8 cellular contexts compared by ENCODE assay signal in genomic region chr19:35644206-35644986, GRCh38. TPM values are rescaled to one million over a fixed set of nuclear protein-coding genes. Genes with fewer than 3 reads are reported as not detected.
A peak's percentile ranks its signal among the peaks of the same experiment; 100 is the strongest.
DNase-seq lines count a peak whose midpoint lies in the region; ATAC-seq and TF ChIP-seq lines count a peak whose summit lies in the region.

No MANE protein-coding gene starts in this region.

- H3K4me1 ChIP-seq in heart left ventricle (peaks cover 0 to 52% (median 22%) of the 10 kb centered on the region in 12 donors), transverse colon (peaks cover 8 to 40% (median 31%) of the 10 kb centered on the region in 4 donors)

- H3K9me3 ChIP-seq in heart left ventricle (no peaks in the 10 kb centered on the region), transverse colon (no peaks in the 10 kb centered on the region)

- H3K4me3 ChIP-seq in GM08714 (ENCODE audit: low read length) (peak overlapping the region; percentile 55), heart left ventricle (peak overlapping the region; percentile 34 to 71 (median 62)), transverse colon (peak overlapping the region; percentile 48 to 70 (median 58))

- TF ChIP-seq CTCF in heart left ventricle (IDR thresholded peaks at IDR 0.05) (peak in 2 of 12 donors; percentile 6 to 8), transverse colon (IDR thresholded peaks at IDR 0.05) (no peak)

- TF ChIP-seq POLR2A in heart left ventricle (IDR thresholded peaks at IDR 0.05), result peak in 1 of 2 donors; percentile 51
- peak; percentile 75 for TF ChIP-seq POLR2A in transverse colon (IDR thresholded peaks at IDR 0.05)

- intact Hi-C loops in heart left ventricle (cut with DNase I), result no loop called here
- intact Hi-C loops in transverse colon (cut with DNase I; ENCODE audit: low total_unique reads), result no loop called here

- DNase-seq in NCI-H1417 (lab: John Stamatoyannopoulos, UW) (peak; percentile 85 to 94 (median 89)), SW 1271 (lab: John Stamatoyannopoulos, UW) (peak; percentile 89 to 93), heart left ventricle (peak; percentile 94 to 98 (median 97)), pons (ENCODE audit: low spot score) (peak; percentile 59), transverse colon (peak; percentile 98)
- peak; percentile 96 for DNase-seq in activated naive CD8-positive, alpha-beta T cell treated with anti-CD3 and anti-CD28 coated beads, Interleukin-2, amount 50 U/mL, for 24 hours

- peaks cover 2% of the 10 kb centered on the region for H3K36me3 Mint-ChIP-seq in activated naive CD8-positive, alpha-beta T cell treated with anti-CD3 and anti-CD28 coated beads, Interleukin-2, amount 50 U/mL, for 24 hours (ENCODE audit: low read depth)

- TF ChIP-seq EP300 in transverse colon (IDR thresholded peaks at IDR 0.05; ENCODE audit: low read depth), result no peak

- no peaks in the 10 kb centered on the region for H3K27me3 ChIP-seq in heart left ventricle
- no peaks in the 10 kb centered on the region for H3K27me3 ChIP-seq in transverse colon

- H3K4me3 Mint-ChIP-seq in activated naive CD8-positive, alpha-beta T cell treated with anti-CD3 and anti-CD28 coated beads, Interleukin-2, amount 50 U/mL, for 24 hours, result peak overlapping the region; percentile 82

- WGBS in heart left ventricle, 4 donors, result 0 to 1% (median 1%) methylated on average over 46 to 60 of the region's 60 CpGs
- 0 to 1% methylated on average over 2 to 56 of the region's 60 CpGs for WGBS in transverse colon (ENCODE audit: low coverage in 1 of 2), 2 donors

- peaks cover 47% of the 10 kb centered on the region for H3K4me1 Mint-ChIP-seq in activated naive CD8-positive, alpha-beta T cell treated with anti-CD3 and anti-CD28 coated beads, Interleukin-2, amount 50 U/mL, for 24 hours

- H3K27me3 Mint-ChIP-seq in activated naive CD8-positive, alpha-beta T cell treated with anti-CD3 and anti-CD28 coated beads, Interleukin-2, amount 50 U/mL, for 24 hours, result no peaks in the 10 kb centered on the region

- peak overlapping the region; percentile 68 for H3K27ac Mint-ChIP-seq in activated naive CD8-positive, alpha-beta T cell treated with anti-CD3 and anti-CD28 coated beads, Interleukin-2, amount 50 U/mL, for 24 hours

- H3K27ac ChIP-seq in heart left ventricle, result peak overlapping the region in 11 of 12 donors; percentile 58 to 93 (median 79)
- peak overlapping the region; percentile 92 to 95 (median 94) for H3K27ac ChIP-seq in transverse colon

- H3K9me3 Mint-ChIP-seq in activated naive CD8-positive, alpha-beta T cell treated with anti-CD3 and anti-CD28 coated beads, Interleukin-2, amount 50 U/mL, for 24 hours, result no peaks in the 10 kb centered on the region

- H3K36me3 ChIP-seq in heart left ventricle (peaks cover 0 to under 1% (median 0%) of the 10 kb centered on the region in 9 donors), transverse colon (no peaks in the 10 kb centered on the region)

- in situ Hi-C loops in transverse colon (cut with MboI; ENCODE audit: low pct_ligation_motif_present in 1 of 4, low pct_unique_long_range_greater_than_20kb in 1 of 4, low sequenced_read_pairs in 3 of 4), result no loop called here

- ATAC-seq in HG02623 (IDR thresholded peaks at IDR 0.05; ENCODE audit: unreplicated experiment), result peak; percentile 66
- peak; percentile 89 for ATAC-seq in activated naive CD8-positive, alpha-beta T cell treated with anti-CD3 and anti-CD28 coated beads, Interleukin-2, amount 50 U/mL, for 24 hours
- peak; percentile 82 to 90 (median 87) for ATAC-seq in heart left ventricle

RNA-seq across cellular contexts. Expression of gene ETV2, which starts 2.9 kb away (rescaled TPM):
- total RNA-seq in heart left ventricle (1 to 10 TPM in 1 of 9 donors, under 1 TPM in 6, not detected in 2; 0.23 to 1.6 (median 0.62) TPM), transverse colon (10 to 100 TPM in 1 of 4 donors, 1 to 10 TPM in 2, not detected in 1; 1.1 to 35.2 (median 3.5) TPM)
- 1 to 10 TPM in 1 of 2 donors, under 1 TPM in 1; 0.46 to 1.3 TPM for polyA plus RNA-seq in heart left ventricle

RNA-seq across cellular contexts. Expression of gene COX6B1, which starts 3.7 kb away (rescaled TPM):
- 1,000 to 10,000 TPM in 8 of 9 donors, 100 to 1,000 TPM in 1; 944 to 3,219 (median 1,334) TPM for total RNA-seq in heart left ventricle
- 1,000 to 10,000 TPM; 1,378 to 4,659 TPM for polyA plus RNA-seq in heart left ventricle
- total RNA-seq in transverse colon, result 1,000 to 10,000 TPM in 1 of 4 donors, 100 to 1,000 TPM in 3; 368 to 1,320 (median 628) TPM

RNA-seq across cellular contexts. Expression of gene RBM42, which starts 15.6 kb away (rescaled TPM):
- 10 to 100 TPM; 47.4 to 70.0 (median 57.5) TPM for total RNA-seq in heart left ventricle
- polyA plus RNA-seq in heart left ventricle, result 10 to 100 TPM; 63.1 to 89.2 TPM
- total RNA-seq in transverse colon, result 100 to 1,000 TPM in 1 of 4 donors, 10 to 100 TPM in 3; 53.1 to 107 (median 62.5) TPM

RNA-seq across cellular contexts. Expression of gene UPK1A, which starts 21.9 kb away (rescaled TPM):
- total RNA-seq in heart left ventricle, result not detected
- not detected for polyA plus RNA-seq in heart left ventricle
- not detected for total RNA-seq in transverse colon

RNA-seq across cellular contexts. Expression of gene HAUS5, which starts 31.9 kb away (rescaled TPM):
- total RNA-seq in heart left ventricle (1 to 10 TPM; 1.9 to 9.0 (median 3.9) TPM), transverse colon (1 to 10 TPM; 3.7 to 6.6 (median 5.2) TPM)
- 1 to 10 TPM; 3.8 to 4.9 TPM for polyA plus RNA-seq in heart left ventricle

Comparison
In these comparisons a context has a peak if more than half of its experiments do, and no peak if none do; other contexts are left out.
1. Peak in every context shown above with its lines: DNase-seq, ATAC-seq, H3K4me3 ChIP-seq and H3K27ac ChIP-seq.